Comparison of ENCODE assay signal across 7 cellular contexts in genomic region chr6:29631860-29632731, GRCh38. TPM values are rescaled to one million over a fixed set of nuclear protein-coding genes. Genes with fewer than 3 reads are reported as not detected.
DNase-seq lines count a peak whose midpoint lies in the region; ATAC-seq and TF ChIP-seq lines count a peak whose summit lies in the region.

No MANE protein-coding gene starts in this region.

- WGBS in psoas muscle, 3 donors: 3 to 8% (median 6%) methylated on average over 25 to 52 of the region's 53 CpGs

- H3K27ac ChIP-seq in right atrium auricular region: peak overlapping the region; percentile 83 to 91
- H3K27ac ChIP-seq in psoas muscle: peak overlapping the region; percentile 4

- H3K36me3 ChIP-seq in right atrium auricular region (no peaks in the 10 kb centered on the region), psoas muscle (ENCODE audit: insufficient read depth in 1 of 2, low read depth in 1 of 2) (no peaks in the 10 kb centered on the region)

- ATAC-seq in GM18867 (IDR thresholded peaks at IDR 0.05; ENCODE audit: unreplicated experiment) (peak; percentile 36), psoas muscle (peak; percentile 29 to 35 (median 32)), HG03025 (IDR thresholded peaks at IDR 0.05; ENCODE audit: low FRiP score, unreplicated experiment) (no peak)

- H3K4me1 ChIP-seq in right atrium auricular region: peaks cover 3 to 34% of the 10 kb centered on the region in 2 donors
- H3K4me1 ChIP-seq in psoas muscle: peaks cover 16% of the 10 kb centered on the region

- intact Hi-C loops in psoas muscle (cut with DNase I): no loop called here

- H3K9me3 ChIP-seq in right atrium auricular region: no peaks in the 10 kb centered on the region
- no peaks in the 10 kb centered on the region for H3K9me3 ChIP-seq in psoas muscle

- H3K27me3 ChIP-seq in right atrium auricular region (no peaks in the 10 kb centered on the region), psoas muscle (ENCODE audit: insufficient read depth in 3 of 3, low read length in 2 of 3) (peaks cover 0 to 68% (median 13%) of the 10 kb centered on the region in 3 donors)

- DNase-seq in HK-2 (ENCODE audit: unreplicated experiment) (peak; percentile 56), T follicular helper cell (ENCODE audit: low read depth) (peak; percentile 56), amygdala (lab: John Stamatoyannopoulos, UW) (peak in 40 of 56 donors; percentile 21 to 78 (median 44)), right atrium auricular region (ENCODE audit: low spot score) (no peak), psoas muscle (peak; percentile 68 to 71)

- H3K4me3 ChIP-seq in right atrium auricular region: peak overlapping the region; percentile 86 to 92
- H3K4me3 ChIP-seq in psoas muscle: peak overlapping the region; percentile 72

- TF ChIP-seq CTCF in right atrium auricular region (IDR thresholded peaks at IDR 0.05) (no peak), psoas muscle (IDR thresholded peaks at IDR 0.05) (no peak)

RNA-seq across cellular contexts. Expression of gene GABBR1, which starts 0.9 kb away (rescaled TPM):
- total RNA-seq in right atrium auricular region (10 to 100 TPM; 16.4 to 32.0 TPM), psoas muscle (10 to 100 TPM in 1 of 4 donors, 1 to 10 TPM in 3; 4.1 to 10.2 (median 5.3) TPM)
- polyA plus RNA-seq in psoas muscle: 1 to 10 TPM; 2.5 to 4.6 (median 3.8) TPM

RNA-seq across cellular contexts. Expression of gene MOG, which starts 24.8 kb away (rescaled TPM):
- 1 to 10 TPM in 1 of 2 donors, under 1 TPM in 1; 0.16 to 2.4 TPM for total RNA-seq in right atrium auricular region
- total RNA-seq in psoas muscle: not detected
- polyA plus RNA-seq in psoas muscle: under 1 TPM in 1 of 3 donors, not detected in 2; 0.08 TPM

RNA-seq across cellular contexts. Expression of gene OR2H2, which starts 47.2 kb away (rescaled TPM):
- total RNA-seq in right atrium auricular region: not detected
- not detected for total RNA-seq in psoas muscle
- polyA plus RNA-seq in psoas muscle: not detected

RNA-seq across cellular contexts. Expression of gene ZFP57, which starts 48.9 kb away (rescaled TPM):
- total RNA-seq in right atrium auricular region: 10 to 100 TPM in 1 of 2 donors, under 1 TPM in 1; 0.30 to 12.6 TPM
- not detected for total RNA-seq in psoas muscle
- under 1 TPM in 1 of 3 donors, not detected in 2; 0.08 TPM for polyA plus RNA-seq in psoas muscle
